In the genomic region with DNA sequence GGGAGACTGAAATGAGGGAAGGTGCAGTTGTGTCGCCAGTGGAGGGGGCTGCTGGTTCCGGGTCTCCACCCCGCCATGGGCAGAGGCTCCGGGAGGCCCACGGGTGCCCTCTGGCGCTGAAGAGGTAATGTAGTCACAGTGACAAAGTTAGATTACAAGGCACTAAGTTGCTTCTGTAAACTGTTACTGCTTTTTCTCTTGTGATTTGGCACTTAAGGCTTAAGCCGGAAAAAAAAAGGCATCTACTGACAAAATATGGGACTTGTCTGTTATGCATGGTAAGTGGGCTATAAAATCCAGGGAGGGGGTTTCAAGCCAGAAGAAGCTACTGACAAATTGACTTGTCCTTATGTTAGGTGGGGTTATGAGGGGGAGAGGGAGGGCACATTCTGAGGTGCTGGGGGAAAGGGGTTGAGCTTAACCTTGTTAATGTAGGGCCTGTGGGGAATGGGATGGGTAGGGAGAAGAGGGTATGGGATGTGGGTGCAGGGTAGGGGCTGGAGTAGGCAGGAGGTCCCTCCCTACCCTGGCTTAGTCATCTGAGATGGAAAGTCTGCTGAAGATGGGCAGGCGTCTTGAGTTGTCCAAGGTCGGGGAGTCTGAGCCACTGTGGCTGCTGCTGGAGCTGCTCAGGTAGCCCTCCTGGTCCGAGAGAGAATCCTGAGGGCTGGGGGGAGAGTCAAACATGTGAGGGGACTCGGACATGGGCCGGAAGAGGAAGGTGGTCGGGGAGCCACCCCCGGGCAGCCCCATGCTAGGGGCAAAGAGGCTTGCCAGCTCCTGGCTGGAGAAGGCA, we compare ENCODE assay signal across 8 cellular contexts. TPM values are rescaled to one million over a fixed set of nuclear protein-coding genes. Genes with fewer than 3 reads are reported as not detected.
DNase-seq lines count a peak whose midpoint lies in the region; ATAC-seq and TF ChIP-seq lines count a peak whose summit lies in the region.

No MANE protein-coding gene starts in this region.

- intact Hi-C loops in lower leg skin (cut with DNase I; ENCODE audit: low total_unique reads) = loop anchor here (5.0 to 10.0 kb wide), 3 partner anchors 82 to 542 kb away; no protein-coding TSS in a partner anchor

- DNase-seq in A172 (ENCODE audit: low spot score) (peak; percentile 57), NCI-H526 treated with DMSO at 0.1 percent for 48 hours (lab: John Stamatoyannopoulos, UW) (peak; percentile 72), dermis blood vessel endothelial cell (peak; percentile 86), lower leg skin (ENCODE audit: low spot score in 2 of 2) (peak; percentile 87 to 97), 8988T (no peak)
- peak; percentile 86 for DNase-seq in activated CD4-positive, alpha-beta T cell treated with anti-CD3 and anti-CD28 coated beads, Interleukin-2, amount 50 U/mL, for 1 hour
- DNase-seq in stimulated activated CD4-positive, alpha-beta T cell treated with anti-CD3 and anti-CD28 coated beads, Interleukin-4, amount 100 ng/mL, for 4 hours = peak; percentile 79 to 86

- ATAC-seq in GM18867 (IDR thresholded peaks at IDR 0.05; ENCODE audit: unreplicated experiment) = peak; percentile 19

- H3K4me3 ChIP-seq in lower leg skin (ENCODE audit: low read depth, poor library complexity, severe bottlenecking) = peak overlapping the region; percentile 97

- TF ChIP-seq POLR2A in lower leg skin (IDR thresholded peaks at IDR 0.05) = no peak

- 1% methylated on average over 14 of the region's 14 CpGs for WGBS in lower leg skin, 2 donors

- TF ChIP-seq CTCF in lower leg skin (IDR thresholded peaks at IDR 0.05) = no peak

RNA-seq across cellular contexts. Expression of gene ZFP36L1, which starts 3.7 kb away (rescaled TPM):
- total RNA-seq in A172 (2014; rRNA removed; shearing (Covaris generic)) = 39.7 and 49.7 TPM in 2 replicates
- total RNA-seq in dermis blood vessel endothelial cell (72.2 and 94.7 TPM in 2 replicates), lower leg skin (1,000 to 10,000 TPM in 1 of 4 donors, 100 to 1,000 TPM in 3; 466 to 2,618 (median 922) TPM)
